Comparison of ENCODE assay signal across 25 cellular contexts in genomic region chr15:97350813-97351212, GRCh38.
"Had no signal": no experiment of that assay in that cellular context is flagged by ENCODE, and none has a peak within 500 bp of the region (broad histone marks: within the 10 kb centered on the region; RNA-seq: fewer than 3 reads in every experiment).

No MANE protein-coding gene starts in this region.

- H3K27me3 ChIP-seq: foreskin keratinocyte, gastroesophageal sphincter, heart left ventricle, hepatocyte, left lung had no signal

- H3K4me1 Mint-ChIP-seq: mesothelial cell of epicardium, naive B cell had no signal

- FAIRE-seq: colon, endometrium, frontal cortex, islet of Langerhans, keratinocyte had no signal

- H3K27ac ChIP-seq: coronary artery, dorsolateral prefrontal cortex, epithelial cell of prostate, foreskin keratinocyte, gastroesophageal sphincter, heart left ventricle, hepatocyte, left lung, lower lobe of right lung had no signal

- H3K4me2 ChIP-seq: hepatocyte had no signal

- H3K4me3 Mint-ChIP-seq: mesothelial cell of epicardium, naive B cell had no signal

- H3K79me2 ChIP-seq: hepatocyte had no signal

- H3K4me1 ChIP-seq: foreskin keratinocyte, gastroesophageal sphincter, heart left ventricle, left lung, lower lobe of right lung had no signal

- H3K9me3 ChIP-seq: lower lobe of right lung, mucosa of descending colon had no signal

- H3K36me3 Mint-ChIP-seq: naive B cell had no signal

- H3K27ac Mint-ChIP-seq: mesothelial cell of epicardium, naive B cell had no signal

- H3K4me3 ChIP-seq: coronary artery, dorsolateral prefrontal cortex, gastroesophageal sphincter, heart left ventricle, hepatocyte, left lung, lower lobe of right lung, mucosa of descending colon had no signal

- DNase-seq: dermis blood vessel endothelial cell; dorsolateral prefrontal cortex; effector CD4-positive, alpha-beta T cell; effector memory CD4-positive, alpha-beta T cell; erythroblast; foreskin keratinocyte; heart left ventricle; hypothalamus; left cardiac atrium; left lung; left ventricle myocardium superior; lower lobe of right lung; mesenchymal stem cell; mucosa of descending colon; naive B cell had no signal

- H2AFZ ChIP-seq: hepatocyte had no signal

- H3K36me3 ChIP-seq: gastroesophageal sphincter, heart left ventricle, left lung, lower lobe of right lung had no signal

- H3K27me3 Mint-ChIP-seq: naive B cell had no signal
